ENCODE assay signal across 19 cellular contexts in the genomic region with DNA sequence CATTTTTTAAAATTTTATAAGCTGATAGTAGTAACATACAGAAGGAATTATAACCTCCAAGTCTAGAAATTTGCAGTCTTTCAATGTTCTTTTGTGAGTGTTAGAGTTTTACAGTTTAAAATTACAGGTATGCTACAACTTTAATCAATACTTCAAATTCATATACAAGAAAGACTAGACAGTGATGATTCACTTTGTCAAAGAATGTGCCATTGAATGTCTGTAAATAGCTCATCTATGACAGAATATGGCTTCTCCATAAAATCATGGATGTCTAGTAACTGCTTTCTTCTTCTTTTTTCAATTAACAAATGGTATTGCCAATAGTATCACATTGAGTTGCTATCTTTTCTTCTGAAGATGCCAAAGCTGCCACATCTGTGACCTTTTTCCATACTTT.
"Had no signal": no experiment of that assay in that cellular context is flagged by ENCODE, and none has a peak within 500 bp of the region (broad histone marks: within the 10 kb centered on the region; RNA-seq: fewer than 3 reads in every experiment).

No MANE protein-coding gene starts in this region.

- H3K27ac ChIP-seq: Peyer's patch, SJSA1, SK-N-MC had no signal

- DNase-seq: Karpas-422, KG1, MM.1S, NCI-H1092 treated with DMSO at 0.1 percent for 48 hours, NCI-H1436, NCI-H187, NCI-H2029, NCI-H2081 treated with DMSO at 0.1 percent for 48 hours, NCI-H2171, NCI-H226, NCI-H446, NCI-H510A, NCI-H524 treated with DMSO at 0.1 percent for 48 hours, NCI-H774, Peyer's patch, Right ventricle myocardium superior, SIG-M5 had no signal

- H3K27me3 ChIP-seq: Peyer's patch, SJSA1 had no signal

- H3K4me3 ChIP-seq: Peyer's patch, SJSA1, SK-N-MC had no signal

- H3K9me3 ChIP-seq: Peyer's patch, SJSA1 had no signal

- H3K36me3 ChIP-seq: Peyer's patch had no signal
